9 cellular contexts compared by ENCODE assay signal in the genomic region with DNA sequence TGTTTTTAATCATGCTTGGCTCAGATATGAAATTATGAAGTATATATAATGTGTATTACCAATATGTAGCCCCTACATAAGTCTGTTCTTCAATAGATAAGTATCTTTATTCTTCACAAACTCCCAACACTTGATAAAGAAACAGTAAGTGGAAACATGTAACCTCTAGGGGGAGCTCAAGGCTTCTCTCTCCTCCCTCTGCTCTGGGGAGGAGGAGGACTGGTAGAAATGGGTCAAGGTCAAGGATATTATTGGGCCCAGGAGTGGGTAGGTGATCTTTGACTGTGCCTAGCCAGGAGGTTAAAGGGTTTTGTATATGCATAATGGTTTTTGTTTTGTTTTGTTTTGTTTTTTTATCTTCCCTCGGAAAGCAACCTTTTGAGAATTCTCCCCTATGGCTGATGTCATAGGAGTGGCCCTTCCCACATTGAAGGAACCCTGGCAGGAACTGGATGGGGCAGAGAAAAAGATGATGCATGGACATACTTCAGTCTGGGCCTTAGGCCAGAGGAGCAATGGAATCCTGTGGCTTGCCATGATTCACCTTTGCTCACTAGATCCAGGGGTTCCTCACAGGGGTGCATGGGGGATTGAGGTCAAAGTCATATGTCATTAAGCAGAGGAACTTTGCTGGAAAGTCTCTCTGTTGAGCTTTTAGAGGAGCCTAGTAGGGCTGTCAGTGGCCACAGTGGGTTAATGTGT.
DNase-seq lines count a peak whose midpoint lies in the region; ATAC-seq and TF ChIP-seq lines count a peak whose summit lies in the region.
"Had no signal": no experiment of that assay in that cellular context is flagged by ENCODE, and none has a peak within 500 bp of the region (broad histone marks: within the 10 kb centered on the region; RNA-seq: fewer than 3 reads in every experiment).

No MANE protein-coding gene starts in this region.

- POLR2A ChIA-PET in SK-N-SH (lab: Yijun Ruan, JAX) = no interaction called here

- no peak overlapping the region for H2AFZ ChIP-seq in SK-N-SH (ENCODE audit: low read depth)

- H3K4me1 Mint-ChIP-seq in osteocyte (ENCODE audit: unreplicated experiment) = no peaks in the 10 kb centered on the region
- H3K4me1 Mint-ChIP-seq: central memory CD8-positive, alpha-beta T cell had no signal

- no peaks in the 10 kb centered on the region for H4K20me1 ChIP-seq in SK-N-SH (ENCODE audit: insufficient read depth)

- H3K27me3 ChIP-seq in heart left ventricle (peaks cover 0 to 15% (median 0%) of the 10 kb centered on the region in 9 donors), SK-N-SH (ENCODE audit: insufficient read depth) (no peaks in the 10 kb centered on the region)

- peaks cover 0 to 8% (median 0%) of the 10 kb centered on the region in 12 donors for H3K9me3 ChIP-seq in heart left ventricle
- no peaks in the 10 kb centered on the region for H3K9me3 ChIP-seq in SK-N-SH

- H3K4me1 ChIP-seq in heart left ventricle (peaks cover 0 to 4% (median 0%) of the 10 kb centered on the region in 12 donors), SK-N-SH (ENCODE audit: control insufficient read depth in 1 of 2, insufficient read depth in 2 of 2, low read depth in 1 of 2, low read length in 1 of 2) (no peaks in the 10 kb centered on the region; a peak in 1 of 4 replicates)

- no peak overlapping the region for H3K4me3 ChIP-seq in heart left ventricle
- H3K4me3 ChIP-seq in SK-N-SH (ENCODE audit: low read depth in 2 of 2, low read length in 1 of 2) = no peak overlapping the region

- 59 to 93% (median 70%) methylated on average over 1 of the region's 1 CpG for WGBS in heart left ventricle, 4 donors
- WGBS in SK-N-SH (ENCODE audit: low lambda C conversion rate) = 23% methylated on average over 1 of the region's 1 CpG

- H3K4me3 Mint-ChIP-seq in osteocyte (ENCODE audit: unreplicated experiment) = no peak overlapping the region
- H3K4me3 Mint-ChIP-seq: central memory CD8-positive, alpha-beta T cell had no signal

- no peak for TF ChIP-seq POLR2A in heart left ventricle (IDR thresholded peaks at IDR 0.05)
- no peak for TF ChIP-seq POLR2A in erythroblast (IDR thresholded peaks at IDR 0.05; ENCODE audit: low read length)

- H3K36me3 Mint-ChIP-seq in osteocyte (ENCODE audit: unreplicated experiment) = no peaks in the 10 kb centered on the region

- no peaks in the 10 kb centered on the region for H3K27me3 Mint-ChIP-seq in osteocyte (ENCODE audit: unreplicated experiment)

- no peaks in the 10 kb centered on the region for H3K9me2 ChIP-seq in SK-N-SH

- ATAC-seq in heart left ventricle (peak in 1 of 4 donors; percentile 48), HG03039 (IDR thresholded peaks at IDR 0.05; ENCODE audit: unreplicated experiment) (no peak)

- H3K27ac Mint-ChIP-seq in osteocyte (ENCODE audit: unreplicated experiment) = no peak overlapping the region

- no peaks in the 10 kb centered on the region for H3K79me2 ChIP-seq in SK-N-SH (ENCODE audit: insufficient read depth)

- TF ChIP-seq RAD21 in SK-N-SH (IDR thresholded peaks at IDR 0.05; ENCODE audit: low read length) = peak; percentile 72

- no peaks in the 10 kb centered on the region for H3K9me3 Mint-ChIP-seq in osteocyte (ENCODE audit: unreplicated experiment)
- H3K9me3 Mint-ChIP-seq: central memory CD8-positive, alpha-beta T cell had no signal

- peak; percentile 31 to 63 (median 49) for TF ChIP-seq CTCF in heart left ventricle (IDR thresholded peaks at IDR 0.05)
- peak; percentile 65 for TF ChIP-seq CTCF in SK-N-SH (IDR thresholded peaks at IDR 0.05)
- peak; percentile 53 for TF ChIP-seq CTCF in osteocyte (IDR thresholded peaks at IDR 0.05)

- no peak overlapping the region for H3K4me2 ChIP-seq in SK-N-SH

- H3K27ac ChIP-seq in heart left ventricle (no peak overlapping the region), SK-N-SH (ENCODE audit: low read depth in 2 of 2, low read length in 1 of 2) (peak overlapping the region in 1 of 2 experiments; percentile 28; a peak in 1 of 4 replicates)

- H3K9ac ChIP-seq in SK-N-SH = no peak overlapping the region

- no peak for TF ChIP-seq EP300 in SK-N-SH (IDR thresholded peaks at IDR 0.05; ENCODE audit: borderline replicate concordance in 1 of 2, low read depth in 1 of 2, low read length in 1 of 2)

- no peaks in the 10 kb centered on the region for H3K36me3 ChIP-seq in heart left ventricle
- H3K36me3 ChIP-seq in SK-N-SH (replicated peaks in 1 of 2; ENCODE audit: control insufficient read depth in 1 of 2, insufficient read depth in 2 of 2, low read length in 1 of 2) = no peaks in the 10 kb centered on the region

- intact Hi-C loops in heart left ventricle (cut with DNase I) (loop anchor here in 2 of 10 donors (5.0 to 10.0 kb wide), 2 partner anchors 183 to 186 kb away; no protein-coding TSS in a partner anchor), cardiac septum (cut with DNase I) (loop anchor here (10.0 kb wide), 1 partner anchor 183 kb away; no protein-coding TSS in a partner anchor)

- CTCF ChIA-PET in SK-N-SH (lab: Yijun Ruan, JAX) = interaction anchor here (0.6 to 2.0 kb wide), 10 partner anchors 12 to 601 kb away, joined by 3 to 6 read pairs (median 3); no protein-coding TSS in a partner anchor

- DNase-seq in heart left ventricle (peak in 1 of 5 donors; percentile 7), cardiac septum (ENCODE audit: low spot score) (no peak), LHCN-M2 (ENCODE audit: low read depth) (peak; percentile 70), SK-N-SH (peak; percentile 25), erythroblast (lab: John Stamatoyannopoulos, UW) (peak; percentile 40 to 50), osteocyte (ENCODE audit: extremely low spot score, unreplicated experiment) (no peak)
- DNase-seq in activated effector memory CD4-positive, alpha-beta T cell treated with Interleukin-2 at 50 U/mL for 16 hours = no peak

- no peaks in the 10 kb centered on the region for H3F3A ChIP-seq in SK-N-SH (replicated peaks; ENCODE audit: insufficient read depth)

TF ChIP-seq in SK-N-SH, 30 proteins besides CTCF, POLR2A, EP300 and RAD21:
- TF ChIP-seq, protein P1, sequence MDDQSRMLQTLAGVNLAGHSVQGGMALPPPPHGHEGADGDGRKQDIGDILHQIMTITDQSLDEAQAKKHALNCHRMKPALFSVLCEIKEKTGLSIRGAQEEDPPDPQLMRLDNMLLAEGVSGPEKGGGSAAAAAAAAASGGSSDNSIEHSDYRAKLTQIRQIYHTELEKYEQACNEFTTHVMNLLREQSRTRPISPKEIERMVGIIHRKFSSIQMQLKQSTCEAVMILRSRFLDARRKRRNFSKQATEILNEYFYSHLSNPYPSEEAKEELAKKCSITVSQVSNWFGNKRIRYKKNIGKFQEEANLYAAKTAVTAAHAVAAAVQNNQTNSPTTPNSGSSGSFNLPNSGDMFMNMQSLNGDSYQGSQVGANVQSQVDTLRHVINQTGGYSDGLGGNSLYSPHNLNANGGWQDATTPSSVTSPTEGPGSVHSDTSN (IDR thresholded peaks at IDR 0.05) = peak; percentile 15; the same call in 1 of the 2 replicates
- TF ChIP-seq RFX5 (IDR thresholded peaks at IDR 0.05; ENCODE audit: low read length) = no peak
- TF ChIP-seq JUND (IDR thresholded peaks at IDR 0.05) = no peak
- peak; percentile 35 for TF ChIP-seq SMC3 (IDR thresholded peaks at IDR 0.05; ENCODE audit: low read depth, low read length)
TF ChIP-seq in SK-N-SH: peak in this region for 2.

Comparison
In these comparisons a context has a peak if more than half of its experiments do, and no peak if none do; other contexts are left out.
1. DNase-seq: peak in LHCN-M2 (single experiment), SK-N-SH (single experiment) and erythroblast (2 of 2); none in cardiac septum (single experiment), osteocyte (single experiment) and activated effector memory CD4-positive, alpha-beta T cell treated with Interleukin-2 at 50 U/mL for 16 hours (single experiment).
2. Peak in every context shown above with its lines, with median percentiles within 50 percentile points of each other: CTCF ChIP-seq.